In the genomic region with DNA sequence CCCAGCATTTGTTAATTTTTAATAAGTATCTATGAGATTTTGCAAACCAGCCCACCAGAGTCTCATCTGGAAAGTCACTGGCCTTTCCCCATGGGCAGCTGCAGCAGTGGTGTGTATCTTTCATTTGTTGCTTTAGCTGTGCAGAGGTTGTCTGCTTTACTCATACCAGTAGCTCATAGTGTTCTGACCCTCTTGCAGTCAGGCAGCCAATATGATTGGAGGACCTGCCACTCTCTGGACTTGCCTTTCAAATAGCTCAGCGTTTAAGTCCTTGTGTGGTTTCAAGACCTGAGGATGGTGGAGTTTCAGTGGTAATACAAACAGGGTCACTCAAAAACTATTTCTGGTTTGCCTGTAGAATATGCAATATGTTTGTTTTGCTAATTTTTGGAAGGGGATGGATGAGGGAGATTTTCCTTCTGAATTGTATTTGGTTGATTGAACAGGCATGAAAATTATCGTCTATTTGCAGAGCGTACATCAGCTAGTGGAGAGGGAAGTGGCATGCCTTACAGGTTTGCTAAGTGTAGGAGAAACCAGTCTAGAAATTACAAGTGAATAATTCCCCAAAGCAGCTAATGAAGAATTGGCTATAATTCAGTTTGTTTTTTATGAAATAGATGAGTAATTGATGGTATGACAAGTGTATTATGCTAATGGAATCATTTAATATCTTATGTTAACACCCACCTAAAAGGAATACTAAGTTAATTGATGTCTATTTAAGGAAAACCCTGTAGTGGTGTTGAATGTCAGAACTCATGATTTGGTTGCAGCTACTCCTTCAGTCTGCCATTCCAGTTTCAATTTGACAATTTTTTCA, we compare ENCODE assay signal across 14 cellular contexts. TPM values are rescaled to one million over a fixed set of nuclear protein-coding genes. Genes with fewer than 3 reads are reported as not detected.
DNase-seq lines count a peak whose midpoint lies in the region; ATAC-seq and TF ChIP-seq lines count a peak whose summit lies in the region.
"Had no signal": no experiment of that assay in that cellular context is flagged by ENCODE, and none has a peak within 500 bp of the region (broad histone marks: within the 10 kb centered on the region; RNA-seq: fewer than 3 reads in every experiment).

No MANE protein-coding gene starts in this region.

- no peaks in the 10 kb centered on the region for H3K27me3 Mint-ChIP-seq in activated CD4-positive, alpha-beta memory T cell treated with anti-CD3 and anti-CD28 coated beads, Interleukin-2, amount 10 ng/mL, durations not matched to agents 7 days and 5 days
- H3K27me3 Mint-ChIP-seq: stimulated activated memory B cell treated with anti-CD40 and anti-IgM and Interleukin-4, amounts not matched to agents 10 μg/mL and 1 μg/mL and 100 μg/mL, for 72 hours had no signal

- CTCF ChIA-PET in activated CD4-positive, alpha-beta memory T cell treated with anti-CD3 and anti-CD28 coated beads, Interleukin-2, amount 10 ng/mL, durations not matched to agents 7 days and 5 days (lab: Charles Lee), result interaction anchor here (1.2 kb wide), 1 partner anchor 331 kb away, joined by 4 read pairs; no protein-coding TSS in a partner anchor

- no peaks in the 10 kb centered on the region for H3K4me1 ChIP-seq in adrenal gland (replicated peaks in 1 of 2)

- H3K9me3 ChIP-seq in adrenal gland (replicated peaks in 1 of 3), result no peaks in the 10 kb centered on the region

- ATAC-seq in activated CD4-positive, CD25-positive, alpha-beta regulatory T cell treated with anti-CD3 and anti-CD28 coated beads, Interleukin-2, amount 50 U/mL, for 24 hours, result peak; percentile 53 to 69
- ATAC-seq in HG02981 (IDR thresholded peaks at IDR 0.05; ENCODE audit: unreplicated experiment), result peak; percentile 100
- ATAC-seq: Panc1; stimulated activated memory B cell treated with anti-CD40 and anti-IgM and Interleukin-4, amounts not matched to agents 10 μg/mL and 1 μg/mL and 100 μg/mL, for 72 hours had no signal

- no peaks in the 10 kb centered on the region for H3K27me3 ChIP-seq in adrenal gland

- peak overlapping the region; percentile 30 for H3K27ac Mint-ChIP-seq in activated CD4-positive, alpha-beta memory T cell treated with anti-CD3 and anti-CD28 coated beads, Interleukin-2, amount 10 ng/mL, durations not matched to agents 7 days and 5 days
- H3K27ac Mint-ChIP-seq: nephron; stimulated activated memory B cell treated with anti-CD40 and anti-IgM and Interleukin-4, amounts not matched to agents 10 μg/mL and 1 μg/mL and 100 μg/mL, for 72 hours had no signal

- no peaks in the 10 kb centered on the region for H3K9me3 Mint-ChIP-seq in activated CD4-positive, alpha-beta memory T cell treated with anti-CD3 and anti-CD28 coated beads, Interleukin-2, amount 10 ng/mL, durations not matched to agents 7 days and 5 days
- H3K9me3 Mint-ChIP-seq: nephron; stimulated activated memory B cell treated with anti-CD40 and anti-IgM and Interleukin-4, amounts not matched to agents 10 μg/mL and 1 μg/mL and 100 μg/mL, for 72 hours had no signal

- H3K4me3 ChIP-seq in adrenal gland, result no peak overlapping the region

- intact Hi-C loops in posterior cingulate gyrus (cut with DNase I) (no loop called here), adrenal gland (cut with DNase I) (no loop called here)

- peaks cover 10% of the 10 kb centered on the region for H3K4me1 Mint-ChIP-seq in activated CD4-positive, alpha-beta memory T cell treated with anti-CD3 and anti-CD28 coated beads, Interleukin-2, amount 10 ng/mL, durations not matched to agents 7 days and 5 days
- H3K4me1 Mint-ChIP-seq: stimulated activated memory B cell treated with anti-CD40 and anti-IgM and Interleukin-4, amounts not matched to agents 10 μg/mL and 1 μg/mL and 100 μg/mL, for 72 hours had no signal

- DNase-seq in activated CD4-positive, CD25-positive, alpha-beta regulatory T cell treated with anti-CD3 and anti-CD28 coated beads, Interleukin-2, amount 50 U/mL, for 72 hours, result no peak
- peak; percentile 60 for DNase-seq in GM20000 (ENCODE audit: low spot score)
- no peak for DNase-seq in activated CD4-positive, alpha-beta memory T cell treated with anti-CD3 and anti-CD28 coated beads, Interleukin-2, amount 10 ng/mL, durations not matched to agents 7 days and 5 days
- DNase-seq in posterior cingulate gyrus, result no peak
- no peak for DNase-seq in adrenal gland
- DNase-seq in dedifferentiated amniotic fluid mesenchymal stem cell (ENCODE audit: extremely low spot score), result no peak
- DNase-seq: amniotic stem cell, NCI-H187 treated with DMSO at 0.1 percent for 48 hours had no signal

- H3K4me3 Mint-ChIP-seq in activated CD4-positive, alpha-beta memory T cell treated with anti-CD3 and anti-CD28 coated beads, Interleukin-2, amount 10 ng/mL, durations not matched to agents 7 days and 5 days, result no peak overlapping the region
- H3K4me3 Mint-ChIP-seq: nephron; stimulated activated memory B cell treated with anti-CD40 and anti-IgM and Interleukin-4, amounts not matched to agents 10 μg/mL and 1 μg/mL and 100 μg/mL, for 72 hours had no signal

- peaks cover 36% of the 10 kb centered on the region for H3K36me3 Mint-ChIP-seq in activated CD4-positive, alpha-beta memory T cell treated with anti-CD3 and anti-CD28 coated beads, Interleukin-2, amount 10 ng/mL, durations not matched to agents 7 days and 5 days (ENCODE audit: low read depth)

- H3K36me3 ChIP-seq in adrenal gland (replicated peaks in 1 of 2), result no peaks in the 10 kb centered on the region

- H3K27ac ChIP-seq in adrenal gland, result no peak overlapping the region
- H3K27ac ChIP-seq: 22Rv1 had no signal

- no peak for TF ChIP-seq POLR2A in adrenal gland (IDR thresholded peaks at IDR 0.05)

- WGBS in adrenal gland, 4 donors, result 87 to 97% (median 90%) methylated on average over 2 to 3 of the region's 3 CpGs

- TF ChIP-seq CTCF in GM20000 (IDR thresholded peaks at IDR 0.05; ENCODE audit: extremely low read depth, missing control alignments) (no peak), adrenal gland (IDR thresholded peaks at IDR 0.05) (no peak)

- POLR2A ChIA-PET in activated CD4-positive, alpha-beta memory T cell treated with anti-CD3 and anti-CD28 coated beads, Interleukin-2, amount 10 ng/mL, durations not matched to agents 7 days and 5 days (lab: Charles Lee), result no interaction called here

RNA-seq across cellular contexts. Expression of a gene that starts 8.9 kb away (rescaled TPM):
- 10 to 100 TPM; 28.1 TPM for total RNA-seq in activated CD4-positive, alpha-beta memory T cell treated with anti-CD3 and anti-CD28 coated beads, Interleukin-2, amount 10 ng/mL, durations not matched to agents 7 days and 5 days
- 1 to 10 TPM; 3.4 to 8.1 (median 6.2) TPM for total RNA-seq in adrenal gland
- polyA plus RNA-seq in adrenal gland, result 1 to 10 TPM; 2.2 to 5.1 (median 2.9) TPM

RNA-seq across cellular contexts. Expression of a gene that starts 55.4 kb away (rescaled TPM):
- total RNA-seq in activated CD4-positive, alpha-beta memory T cell treated with anti-CD3 and anti-CD28 coated beads, Interleukin-2, amount 10 ng/mL, durations not matched to agents 7 days and 5 days, result under 1 TPM; 0.25 to 0.45 TPM
- total RNA-seq in adrenal gland, result 1 to 10 TPM in 6 of 8 donors, under 1 TPM in 2; 0.42 to 3.7 (median 1.4) TPM
- 10 to 100 TPM in 1 of 3 donors, under 1 TPM in 2; 0.40 to 10.4 (median 0.80) TPM for polyA plus RNA-seq in adrenal gland
